9 cellular contexts compared by ENCODE assay signal in the genomic region with DNA sequence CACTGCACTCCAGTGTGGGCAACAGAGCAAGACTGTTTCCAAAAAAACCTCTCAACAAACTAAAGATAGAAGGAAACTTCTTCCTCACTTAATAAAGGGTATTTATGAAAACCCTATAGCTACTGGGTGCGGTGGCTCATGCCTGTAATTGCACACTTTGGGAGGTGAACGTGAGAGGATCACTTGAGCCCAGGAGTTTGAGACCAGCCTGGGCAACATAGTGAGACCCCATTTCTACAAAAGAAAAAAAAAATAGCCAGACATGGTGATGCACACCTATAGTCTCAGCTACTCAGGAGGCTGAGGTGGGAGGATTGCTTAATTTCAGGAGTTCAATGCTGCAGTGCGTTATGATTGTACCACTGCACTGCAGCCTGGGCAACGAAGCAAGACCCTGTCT. TPM values are rescaled to one million over a fixed set of nuclear protein-coding genes. Genes with fewer than 3 reads are reported as not detected.
"Had no signal": no experiment of that assay in that cellular context is flagged by ENCODE, and none has a peak within 500 bp of the region (broad histone marks: within the 10 kb centered on the region; RNA-seq: fewer than 3 reads in every experiment).

No MANE protein-coding gene starts in this region.

- H3K4me3 Mint-ChIP-seq: IgD-negative memory B cell had no signal

- H3K27ac Mint-ChIP-seq: IgD-negative memory B cell had no signal

- FAIRE-seq: HTR-8/SVneo had no signal

- H3K9ac ChIP-seq: GM23248 had no signal

- DNase-seq: GM23248, GOT3, H7, KG1 had no signal

- H3K4me3 ChIP-seq: GM23248, HAP-1 had no signal

- H3K9me3 Mint-ChIP-seq: IgD-negative memory B cell had no signal

- H3K4me1 ChIP-seq: HAP-1 had no signal

- H3K36me3 ChIP-seq: HAP-1 had no signal

- ATAC-seq: HCT116 had no signal

- H3K9me3 ChIP-seq: HAP-1 had no signal

- H2AFZ ChIP-seq: GM23248 had no signal

- H3K27me3 Mint-ChIP-seq: IgD-negative memory B cell had no signal

- H3K27ac ChIP-seq: GM23248 had no signal

RNA-seq across cellular contexts. Expression of gene CDHR4, which starts 35.7 kb away (rescaled TPM):
- total RNA-seq: GM23248, H4, H7 had no signal
- polyA plus RNA-seq: GM23248, IgD-negative memory B cell had no signal

RNA-seq across cellular contexts. Expression of gene AMIGO3, which starts 44.5 kb away (rescaled TPM):
- total RNA-seq: GM23248, H4 had no signal
